ENCODE assay signal across 1 cellular context in genomic region chr22:24834845-24835570, GRCh38.
A peak's percentile ranks its signal among the peaks of the same experiment; 100 is the strongest.
TF ChIP-seq lines count a peak whose summit lies in the region.

No MANE protein-coding gene starts in this region.

TF ChIP-seq in HepG2, 621 proteins besides CTCF, POLR2A, EP300 and RAD21 (continued from another document):
- no peak for TF ChIP-seq AHDC1 (CRISPR knock-in tag; IDR thresholded peaks at IDR 0.05; ENCODE audit: borderline replicate concordance)
- TF ChIP-seq SAP130 (CRISPR knock-in tag; IDR thresholded peaks at IDR 0.05; ENCODE audit: low read depth): no peak
- no peak for TF ChIP-seq MEIS2 (CRISPR knock-in tag; IDR thresholded peaks at IDR 0.05)
- no peak for TF ChIP-seq DZIP1 (CRISPR knock-in tag; IDR thresholded peaks at IDR 0.05)
- peak; percentile 91 for TF ChIP-seq ZBTB21 (CRISPR knock-in tag; IDR thresholded peaks at IDR 0.05)
- no peak for TF ChIP-seq DRAP1 (CRISPR knock-in tag; IDR thresholded peaks at IDR 0.05)
- no peak for TF ChIP-seq SP1 (IDR thresholded peaks at IDR 0.05)
- no peak for TF ChIP-seq SP1 (CRISPR knock-in tag; IDR thresholded peaks at IDR 0.05)
- TF ChIP-seq REL (CRISPR knock-in tag; conservative IDR thresholded peaks at IDR 0.05): no peak
- no peak for TF ChIP-seq NFAT5 (CRISPR knock-in tag; IDR thresholded peaks at IDR 0.05)
- no peak for TF ChIP-seq E2F1 (CRISPR knock-in tag; IDR thresholded peaks at IDR 0.05)
- peak; percentile 80 for TF ChIP-seq CREB1 (IDR thresholded peaks at IDR 0.05)
- no peak for TF ChIP-seq CREB1 (CRISPR knock-in tag; IDR thresholded peaks at IDR 0.05)
- no peak for TF ChIP-seq MEIS1 (CRISPR knock-in tag; IDR thresholded peaks at IDR 0.05; ENCODE audit: borderline replicate concordance)
- TF ChIP-seq EED (CRISPR knock-in tag; IDR thresholded peaks at IDR 0.05): no peak
- TF ChIP-seq KLF12 (CRISPR knock-in tag; IDR thresholded peaks at IDR 0.05; ENCODE audit: borderline replicate concordance): no peak
- TF ChIP-seq STAG1 (CRISPR knock-in tag; IDR thresholded peaks at IDR 0.05): 0 out of 2 replicates have a peak, but pooled peaks have one; percentile 10
